9 cellular contexts compared by ENCODE assay signal in genomic region chr17:39737761-39738567, GRCh38. TPM values are rescaled to one million over a fixed set of nuclear protein-coding genes. Genes with fewer than 3 reads are reported as not detected.
DNase-seq lines count a peak whose midpoint lies in the region; ATAC-seq and TF ChIP-seq lines count a peak whose summit lies in the region.
"Had no signal": no experiment of that assay in that cellular context is flagged by ENCODE, and none has a peak within 500 bp of the region (broad histone marks: within the 10 kb centered on the region; RNA-seq: fewer than 3 reads in every experiment).

TSS of gene GRB7 (plus strand) at chr17:39737938. CDS start at chr17:39742302, 4,364 bp downstream.

- H3K27me3 Mint-ChIP-seq in activated T-cell treated with anti-CD3 and anti-CD28 coated beads, Interleukin-2, amount 50 U/mL, for 24 hours = peaks cover 19% of the 10 kb centered on the region
- peaks cover 25% of the 10 kb centered on the region for H3K27me3 Mint-ChIP-seq in activated B cell treated with CpG ODN at 0.5 μM for 24 hours

- ATAC-seq in activated B cell treated with CpG ODN at 0.5 μM for 24 hours (ENCODE audit: low read depth) (peak; percentile 32), right cardiac atrium (peak; percentile 39 to 43), HG03045 (IDR thresholded peaks at IDR 0.05; ENCODE audit: unreplicated experiment) (no peak), sciatic nerve (no peak)

- peak within 1 kb of the TSS; percentile 73 for H3K4me3 Mint-ChIP-seq in activated T-cell treated with anti-CD3 and anti-CD28 coated beads, Interleukin-2, amount 50 U/mL, for 24 hours
- H3K4me3 Mint-ChIP-seq in activated B cell treated with CpG ODN at 0.5 μM for 24 hours = peak within 1 kb of the TSS; percentile 81

- peak; percentile 49 for DNase-seq in activated T-cell treated with anti-CD3 and anti-CD28 coated beads, Interleukin-2, amount 50 U/mL, for 24 hours
- no peak for DNase-seq in activated T-cell treated with anti-CD3 and anti-CD28 coated beads, Interleukin-2, amount 50 U/mL, for 1 hour
- no peak for DNase-seq in activated B cell treated with CpG ODN at 0.5 μM for 24 hours
- DNase-seq in right cardiac atrium = peak in 1 of 3 donors; percentile 73
- no peak for DNase-seq in sciatic nerve (ENCODE audit: low spot score)
- no peak for DNase-seq in GM10248 (ENCODE audit: extremely low spot score)
- DNase-seq: DND-41 had no signal

- no peaks in the 10 kb centered on the region for H3K9me3 ChIP-seq in right cardiac atrium (ENCODE audit: control insufficient read depth, low read length)
- H3K9me3 ChIP-seq in skeletal muscle satellite cell (replicated peaks; ENCODE audit: low read length) = no peaks in the 10 kb centered on the region

- H3K9ac ChIP-seq in skeletal muscle satellite cell (ENCODE audit: low read depth, low read length) = no peak within 1 kb of the TSS

- no peak within 1 kb of the TSS for H3K27ac ChIP-seq in right cardiac atrium (ENCODE audit: low read length)

- POLR2A ChIA-PET in activated B cell treated with CpG ODN at 0.5 μM for 24 hours (lab: Charles Lee) (interaction anchor here (0.6 kb wide), 1 partner anchor 212 kb away, joined by 4 read pairs; no protein-coding TSS in a partner anchor), GM10248 (lab: Yijun Ruan, JAX) (no interaction called here)

- H3K4me2 ChIP-seq in skeletal muscle satellite cell (ENCODE audit: low read length) = peak within 1 kb of the TSS; percentile 59

- no peaks in the 10 kb centered on the region for H3K4me1 ChIP-seq in right cardiac atrium (ENCODE audit: control insufficient read depth, insufficient read depth, low read length)
- peaks cover 31% of the 10 kb centered on the region for H3K4me1 ChIP-seq in skeletal muscle satellite cell (ENCODE audit: control insufficient read depth, insufficient read depth, low read length)

- TF ChIP-seq CTCF in activated B cell treated with CpG ODN at 0.5 μM for 24 hours (IDR thresholded peaks at IDR 0.05) = no peak
- TF ChIP-seq CTCF in GM10248 (IDR thresholded peaks at IDR 0.05; ENCODE audit: control extremely low read depth, extremely low read depth, low read depth, missing control alignments) = no peak

- H3K27ac Mint-ChIP-seq in activated T-cell treated with anti-CD3 and anti-CD28 coated beads, Interleukin-2, amount 50 U/mL, for 24 hours = peak within 1 kb of the TSS; percentile 23
- H3K27ac Mint-ChIP-seq in activated B cell treated with CpG ODN at 0.5 μM for 24 hours = no peak within 1 kb of the TSS

- intact Hi-C loops in activated B cell treated with CpG ODN at 0.5 μM for 24 hours (cut with micrococcal nuclease) = loop anchor here (2.0 kb wide), 1 partner anchor 15 kb away; no protein-coding TSS in a partner anchor
- intact Hi-C loops in right cardiac atrium (cut with DNase I) = no loop called here
- intact Hi-C loops in sciatic nerve (cut with DNase I) = no loop called here

- H3K27me3 ChIP-seq in right cardiac atrium (ENCODE audit: control insufficient read depth, insufficient read depth) = no peaks in the 10 kb centered on the region
- H3K27me3 ChIP-seq in skeletal muscle satellite cell (ENCODE audit: control insufficient read depth, insufficient read depth, low read length) = peaks cover 32% of the 10 kb centered on the region

- H3K9me3 Mint-ChIP-seq in activated T-cell treated with anti-CD3 and anti-CD28 coated beads, Interleukin-2, amount 50 U/mL, for 24 hours = no peaks in the 10 kb centered on the region
- no peaks in the 10 kb centered on the region for H3K9me3 Mint-ChIP-seq in activated B cell treated with CpG ODN at 0.5 μM for 24 hours

- 11% methylated on average over 34 of the region's 34 CpGs for WGBS in right cardiac atrium

- CTCF ChIA-PET in activated B cell treated with CpG ODN at 0.5 μM for 24 hours (lab: Charles Lee) = no interaction called here
- CTCF ChIA-PET in GM10248 (lab: Yijun Ruan, JAX) = interaction anchor here (1.7 to 1.9 kb wide), 2 partner anchors 115 to 116 kb away, joined by 4 read pairs; no protein-coding TSS in a partner anchor

- no peaks in the 10 kb centered on the region for H3K36me3 ChIP-seq in skeletal muscle satellite cell (ENCODE audit: insufficient read depth, low read length)

- H3K4me3 ChIP-seq in right cardiac atrium (ENCODE audit: low read length) (peak within 1 kb of the TSS; percentile 8), skeletal muscle satellite cell (ENCODE audit: low read length) (no peak within 1 kb of the TSS)

- peaks cover 27% of the 10 kb centered on the region for H3K4me1 Mint-ChIP-seq in activated T-cell treated with anti-CD3 and anti-CD28 coated beads, Interleukin-2, amount 50 U/mL, for 24 hours (ENCODE audit: low read depth)
- peaks cover 26% of the 10 kb centered on the region for H3K4me1 Mint-ChIP-seq in activated B cell treated with CpG ODN at 0.5 μM for 24 hours

- H3K36me3 Mint-ChIP-seq in activated T-cell treated with anti-CD3 and anti-CD28 coated beads, Interleukin-2, amount 50 U/mL, for 24 hours (ENCODE audit: low read depth) = no peaks in the 10 kb centered on the region
- no peaks in the 10 kb centered on the region for H3K36me3 Mint-ChIP-seq in activated B cell treated with CpG ODN at 0.5 μM for 24 hours (ENCODE audit: low read depth)

RNA-seq across cellular contexts. Expression of gene GRB7, which starts in this region (rescaled TPM):
- 0.44 TPM in 1 of 2 replicates, not detected in the other for total RNA-seq in activated B cell treated with CpG ODN at 0.5 μM for 24 hours
- total RNA-seq in right cardiac atrium = 1 to 10 TPM in 3 of 4 donors, under 1 TPM in 1; 0.39 to 2.7 (median 1.6) TPM
- 0.70 TPM for polyA plus RNA-seq in right cardiac atrium
- total RNA-seq in skeletal muscle satellite cell (2012; rRNA removed) = 0.22 TPM in 1 of 2 replicates, not detected in the other
- total RNA-seq in sciatic nerve = 1.6 TPM

Comparison
In these comparisons a context has a peak if more than half of its experiments do, and no peak if none do; other contexts are left out.
1. Peak in ATAC-seq in activated B cell treated with CpG ODN at 0.5 μM for 24 hours; RNA of the gene not detected or under 1 TPM.
2. ATAC-seq: peak in right cardiac atrium (2 of 2); none in HG03045 (single experiment) and sciatic nerve (single experiment).